Comparison of ENCODE assay signal across 10 cellular contexts in the genomic region with DNA sequence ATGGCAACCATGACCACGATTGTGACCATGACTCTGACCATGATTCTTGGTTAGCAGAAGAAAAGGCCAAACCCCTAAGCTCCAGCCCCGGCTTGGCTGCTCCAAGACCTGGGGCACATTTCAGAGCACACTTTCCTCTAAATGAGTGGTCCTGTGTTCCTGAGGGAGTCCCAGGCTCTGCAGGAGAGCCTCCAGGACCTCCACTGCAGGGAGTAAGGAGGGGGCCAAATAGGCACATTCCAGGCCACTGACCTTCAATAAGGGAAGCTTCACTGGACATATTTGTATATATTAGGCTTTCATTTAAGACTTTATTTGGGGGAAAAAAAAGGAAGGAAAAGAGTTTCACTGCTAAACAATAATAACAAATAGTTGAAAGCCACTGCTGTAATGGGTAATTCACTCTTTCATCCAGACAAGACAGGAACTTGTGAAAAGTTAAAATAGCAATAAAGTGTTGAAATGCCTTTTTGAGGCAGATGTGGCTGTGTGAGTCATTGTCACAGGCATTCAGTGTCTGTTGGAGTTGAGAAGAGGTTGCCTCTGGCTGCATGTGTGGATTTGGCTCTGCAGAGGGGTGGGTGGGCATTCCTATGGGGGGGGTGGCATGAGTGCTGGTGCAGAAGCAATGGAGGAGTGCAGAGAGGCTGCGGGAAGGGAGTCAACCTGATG.
DNase-seq lines count a peak whose midpoint lies in the region; ATAC-seq and TF ChIP-seq lines count a peak whose summit lies in the region.
"Had no signal": no experiment of that assay in that cellular context is flagged by ENCODE, and none has a peak within 500 bp of the region (broad histone marks: within the 10 kb centered on the region; RNA-seq: fewer than 3 reads in every experiment).

No MANE protein-coding gene starts in this region.

- H3K27me3 Mint-ChIP-seq in mesothelial cell of epicardium (ENCODE audit: low read depth): no peaks in the 10 kb centered on the region

- peak overlapping the region; percentile 55 for H3K27ac Mint-ChIP-seq in mesothelial cell of epicardium

- no peak overlapping the region for H3K4me2 ChIP-seq in mammary epithelial cell (ENCODE audit: insufficient read depth, low read depth, low read length)

- DNase-seq in AG20443 (ENCODE audit: low spot score): peak; percentile 82
- peak; percentile 85 to 89 for DNase-seq in Kasumi-1 (lab: John Stamatoyannopoulos, UW)
- peak; percentile 30 for DNase-seq in mammary epithelial cell
- DNase-seq in mesothelial cell of epicardium (ENCODE audit: low spot score in 2 of 2, unreplicated experiment in 2 of 2): no peak
- DNase-seq in GM19240 (ENCODE audit: insufficient read length, low spot score): no peak
- no peak for DNase-seq in NCI-H1930 (lab: John Stamatoyannopoulos, UW)
- DNase-seq: activated T-cell treated with anti-CD3 and anti-CD28 coated beads, Interleukin-2, amount 50 U/mL, for 4 hours; NCI-H524 had no signal

- no peak overlapping the region for H3K9ac ChIP-seq in mammary epithelial cell (ENCODE audit: insufficient read depth, low read length)

- H3K27me3 ChIP-seq in mammary epithelial cell (ENCODE audit: insufficient read depth, low read length): no peaks in the 10 kb centered on the region

- H3K36me3 Mint-ChIP-seq in mesothelial cell of epicardium: peaks cover 6% of the 10 kb centered on the region

- no peaks in the 10 kb centered on the region for H4K20me1 ChIP-seq in mammary epithelial cell (ENCODE audit: insufficient read depth, low read length)

- H3K79me2 ChIP-seq in mammary epithelial cell (ENCODE audit: insufficient read depth, low read length): no peaks in the 10 kb centered on the region

- H3K36me3 ChIP-seq in mammary epithelial cell (ENCODE audit: insufficient read depth, low read length): no peaks in the 10 kb centered on the region

- TF ChIP-seq CTCF in mammary epithelial cell (conservative IDR thresholded peaks at IDR 0.05 in 1 of 2, IDR thresholded peaks at IDR 0.05 in 1 of 2; ENCODE audit: extremely low read depth in 1 of 2, insufficient read depth in 1 of 2, low read depth in 1 of 2, low read length in 2 of 2) (no peak), mesothelial cell of epicardium (IDR thresholded peaks at IDR 0.05; ENCODE audit: unreplicated experiment) (no peak)

- in situ Hi-C loops in mammary epithelial cell (cut with MboI; ENCODE audit: low sequenced_read_pairs in 2 of 2): no loop called here

- peaks cover 14% of the 10 kb centered on the region for H3K4me1 Mint-ChIP-seq in mesothelial cell of epicardium

- no peak overlapping the region for H3K4me3 ChIP-seq in mammary epithelial cell (replicated peaks in 1 of 3; ENCODE audit: insufficient read depth in 1 of 3, low read depth in 2 of 3, low read length in 3 of 3)

- H3K4me1 ChIP-seq in mammary epithelial cell (ENCODE audit: insufficient read depth, low read length): peaks cover 18% of the 10 kb centered on the region

- CTCF ChIA-PET in mammary epithelial cell (lab: Charles Lee; ENCODE audit: low non-redundant PET): no interaction called here

- no peak for ATAC-seq in GM18907 (IDR thresholded peaks at IDR 0.05; ENCODE audit: unreplicated experiment)
- ATAC-seq in HG02970 (IDR thresholded peaks at IDR 0.05; ENCODE audit: low FRiP score, unreplicated experiment): no peak
- ATAC-seq: activated T-cell treated with anti-CD3 and anti-CD28 coated beads, Interleukin-2, amount 50 U/mL, for 4 hours had no signal

- H2AFZ ChIP-seq in mammary epithelial cell (ENCODE audit: low read depth, low read length): no peak overlapping the region

- intact Hi-C loops in mammary epithelial cell (cut with micrococcal nuclease): no loop called here

- dilution Hi-C loops in mammary epithelial cell (cut with HindIII; ENCODE audit: low sequenced_read_pairs): no loop called here

- no peak overlapping the region for H3K4me3 Mint-ChIP-seq in mesothelial cell of epicardium
- H3K4me3 Mint-ChIP-seq: activated T-cell treated with anti-CD3 and anti-CD28 coated beads, Interleukin-2, amount 50 U/mL, for 4 hours had no signal

- H3K27ac ChIP-seq in mammary epithelial cell (ENCODE audit: insufficient read depth, low read depth, low read length): no peak overlapping the region

- no peaks in the 10 kb centered on the region for H3K9me3 ChIP-seq in mammary epithelial cell (replicated peaks; ENCODE audit: insufficient read depth, low read length)

- H3K9me3 Mint-ChIP-seq in mesothelial cell of epicardium: peaks cover 19% of the 10 kb centered on the region

- no TSS peak for BruUV-seq in mammary epithelial cell (replicated peaks; lab: Mats Ljungman, UMichigan)

- WGBS in mammary epithelial cell (ENCODE audit: low coverage, missing lambda C conversion rate): 71% methylated on average over 3 of the region's 3 CpGs

Comparison
In these comparisons a context has a peak if more than half of its experiments do, and no peak if none do; other contexts are left out.
1. DNase-seq: peak in AG20443 (single experiment), Kasumi-1 (2 of 2) and mammary epithelial cell (single experiment); none in mesothelial cell of epicardium (0 of 2), GM19240 (single experiment) and NCI-H1930 (0 of 2).